Comparison of ENCODE assay signal across 8 cellular contexts in the genomic region with DNA sequence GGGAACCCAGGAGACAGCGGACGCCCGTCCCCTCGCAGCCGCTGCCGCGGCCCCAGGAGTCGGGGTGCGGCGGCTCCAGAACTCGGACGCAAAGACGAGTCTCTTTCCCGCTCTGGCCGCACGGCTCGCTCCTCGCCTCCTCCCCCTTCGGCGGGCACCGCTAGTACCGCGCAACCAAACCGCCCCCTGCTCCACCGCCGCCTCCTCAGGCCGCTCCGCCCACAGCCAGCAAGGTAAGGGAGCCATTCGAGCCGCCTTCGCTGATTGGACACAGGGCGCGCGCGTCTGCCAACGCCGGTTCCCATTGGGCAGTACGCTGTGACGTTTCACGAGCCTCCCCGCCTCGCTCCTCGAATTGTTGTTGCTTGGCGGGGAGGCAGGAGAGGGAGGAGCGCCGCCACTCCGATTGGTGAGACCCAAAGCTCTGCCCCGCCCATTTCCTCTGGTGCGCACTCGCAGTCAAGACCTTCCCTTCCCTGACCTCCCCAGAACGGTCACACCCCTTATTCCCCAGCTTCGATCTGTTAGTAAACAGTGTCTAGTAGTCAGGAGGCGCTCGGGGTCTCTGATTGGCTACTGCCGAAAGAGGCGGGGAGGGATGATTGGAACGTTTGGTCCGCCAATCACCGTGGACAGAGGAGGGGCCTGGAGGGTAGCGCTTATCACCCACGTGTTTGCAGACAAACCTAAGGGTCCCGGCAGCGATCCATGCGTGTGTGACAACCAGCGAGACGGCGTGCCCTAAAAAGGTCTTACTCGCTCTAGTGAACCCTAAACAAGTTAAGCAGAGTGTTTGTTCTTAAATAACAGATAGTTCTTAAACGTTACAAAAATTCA. TPM values are rescaled to one million over a fixed set of nuclear protein-coding genes. Genes with fewer than 3 reads are reported as not detected.
DNase-seq lines count a peak whose midpoint lies in the region; ATAC-seq and TF ChIP-seq lines count a peak whose summit lies in the region.

A gene (minus strand): TSS at position 170 of the 837 bp plus-strand sequence. CDS start 207 bp downstream, outside the sequence.

- ATAC-seq in GM19023 (IDR thresholded peaks at IDR 0.05; ENCODE audit: unreplicated experiment) (peak; percentile 89), HG03280 (IDR thresholded peaks at IDR 0.05; ENCODE audit: unreplicated experiment) (peak; percentile 86)

- TF ChIP-seq POLR2A in spleen (IDR thresholded peaks at IDR 0.05): peak; percentile 35 to 96 (median 53)

- no peaks in the 10 kb centered on the region for H3K9me3 ChIP-seq in spleen

- 0 to 1% (median 0%) methylated on average over 41 to 69 of the region's 69 CpGs for WGBS in spleen, 5 donors

- no peaks in the 10 kb centered on the region for H3K36me3 ChIP-seq in spleen

- peaks cover 7 to 61% (median 45%) of the 10 kb centered on the region in 6 donors for H3K4me1 ChIP-seq in spleen

- peak within 1 kb of the TSS; percentile 75 to 92 (median 85) for H3K4me3 ChIP-seq in spleen

- intact Hi-C loops in spleen (cut with DNase I; ENCODE audit: low total_unique reads): no loop called here

- H3K27ac ChIP-seq in spleen: peak within 1 kb of the TSS; percentile 88 to 99 (median 98)

- H3K27me3 ChIP-seq in spleen (replicated peaks in 1 of 7): no peaks in the 10 kb centered on the region

- peak; percentile 97 for DNase-seq in AG08396 (ENCODE audit: low spot score)
- DNase-seq in NCI-H345 treated with DMSO at 0.1 percent for 48 hours (lab: John Stamatoyannopoulos, UW; ENCODE audit: unreplicated experiment): peak; percentile 99
- DNase-seq in activated CD4-positive, CD25-positive, alpha-beta regulatory T cell (lab: John Stamatoyannopoulos, UW): peak; percentile 98 to 99 (median 99)
- peak; percentile 100 for DNase-seq in central memory CD4-positive, alpha-beta T cell
- peak; percentile 99 for DNase-seq in inferior parietal cortex (ENCODE audit: extremely low spot score)
- DNase-seq in spleen: peak; percentile 100

- peak in 9 of 11 experiments; percentile 12 to 67 (median 53) for TF ChIP-seq CTCF in spleen (IDR thresholded peaks at IDR 0.05 in 8 of 11, conservative IDR thresholded peaks at IDR 0.05 in 3 of 11)

RNA-seq across cellular contexts. Expression of the gene that starts here (rescaled TPM):
- 10 to 100 TPM in 4 of 7 donors, 1 to 10 TPM in 3; 8.2 to 17.8 (median 14.6) TPM for total RNA-seq in spleen
- 1 to 10 TPM; 1.4 to 2.5 (median 1.7) TPM for polyA plus RNA-seq in spleen

Comparison
In these comparisons a context has a peak if more than half of its experiments do, and no peak if none do; other contexts are left out.
1. Peak in every context shown above with its lines: DNase-seq, ATAC-seq, H3K4me3 ChIP-seq and H3K27ac ChIP-seq.